ENCODE assay signal across 15 cellular contexts in genomic region chr9:122206118-122207046, GRCh38. TPM values are rescaled to one million over a fixed set of nuclear protein-coding genes. Genes with fewer than 3 reads are reported as not detected.
DNase-seq lines count a peak whose midpoint lies in the region; ATAC-seq, FAIRE-seq and TF ChIP-seq lines count a peak whose summit lies in the region.
"Had no signal": no experiment of that assay in that cellular context is flagged by ENCODE, and none has a peak within 500 bp of the region (broad histone marks: within the 10 kb centered on the region; RNA-seq: fewer than 3 reads in every experiment).

No MANE protein-coding gene starts in this region.

- no peak for ATAC-seq in activated CD8-positive, alpha-beta T cell treated with anti-CD3 and anti-CD28 coated beads for 36 hours
- ATAC-seq: body of pancreas had no signal

- no peaks in the 10 kb centered on the region for H3K4me1 Mint-ChIP-seq in activated CD8-positive, alpha-beta T cell treated with anti-CD3 and anti-CD28 coated beads for 36 hours (ENCODE audit: low read depth)

- no peak overlapping the region for H3K4me3 Mint-ChIP-seq in activated CD8-positive, alpha-beta T cell treated with anti-CD3 and anti-CD28 coated beads for 36 hours

- H3K4me3 ChIP-seq in AG10803 (ENCODE audit: low read length) (no peak overlapping the region), bronchial epithelial cell (ENCODE audit: low read depth, low read length) (no peak overlapping the region)
- H3K4me3 ChIP-seq: BLaER1, body of pancreas, stomach had no signal

- no peaks in the 10 kb centered on the region for H3K36me3 Mint-ChIP-seq in activated CD8-positive, alpha-beta T cell treated with anti-CD3 and anti-CD28 coated beads for 36 hours (ENCODE audit: low read depth)

- CTCF ChIA-PET in activated CD8-positive, alpha-beta T cell treated with anti-CD3 and anti-CD28 coated beads for 36 hours (lab: Charles Lee), result no interaction called here

- no peaks in the 10 kb centered on the region for H3K9me3 Mint-ChIP-seq in activated CD8-positive, alpha-beta T cell treated with anti-CD3 and anti-CD28 coated beads for 36 hours

- H3K27me3 ChIP-seq in bronchial epithelial cell (ENCODE audit: control insufficient read depth, insufficient read depth, low read length), result no peaks in the 10 kb centered on the region
- H3K27me3 ChIP-seq: BLaER1, body of pancreas had no signal

- H3K27ac Mint-ChIP-seq in activated CD8-positive, alpha-beta T cell treated with anti-CD3 and anti-CD28 coated beads for 36 hours, result no peak overlapping the region

- POLR2A ChIA-PET in activated CD8-positive, alpha-beta T cell treated with anti-CD3 and anti-CD28 coated beads for 36 hours (lab: Charles Lee), result interaction anchor here (1.0 to 1.2 kb wide), 2 partner anchors 16 to 37 kb away, joined by 3 read pairs; no protein-coding TSS in a partner anchor

- no peak for TF ChIP-seq CTCF in AG10803 (conservative IDR thresholded peaks at IDR 0.05; ENCODE audit: low read length)
- no peak for TF ChIP-seq CTCF in bronchial epithelial cell (IDR thresholded peaks at IDR 0.05; ENCODE audit: insufficient read depth, low read length, severe bottlenecking)
- TF ChIP-seq CTCF in activated CD8-positive, alpha-beta T cell treated with anti-CD3 and anti-CD28 coated beads for 36 hours (IDR thresholded peaks at IDR 0.05), result no peak

- H3K36me3 ChIP-seq in bronchial epithelial cell (ENCODE audit: control insufficient read depth, insufficient read depth, low read length), result no peaks in the 10 kb centered on the region
- H3K36me3 ChIP-seq: BLaER1, stomach had no signal

- peaks cover 9% of the 10 kb centered on the region for H3K27me3 Mint-ChIP-seq in activated CD8-positive, alpha-beta T cell treated with anti-CD3 and anti-CD28 coated beads for 36 hours

- FAIRE-seq in HTR-8/SVneo (lab: Jason Lieb, UNC), result no peak
- FAIRE-seq in bronchial epithelial cell (lab: Jason Lieb, UNC), result no peak
- FAIRE-seq: G401.6 had no signal

- peak; percentile 85 for DNase-seq in AG10803 (ENCODE audit: low read depth)
- DNase-seq in HTR-8/SVneo (ENCODE audit: insufficient read length, low spot score), result peak; percentile 69
- peak; percentile 39 for DNase-seq in bronchial epithelial cell (ENCODE audit: low read depth)
- peak; percentile 94 for DNase-seq in myocyte (ENCODE audit: low read depth)
- no peak for DNase-seq in activated CD8-positive, alpha-beta T cell treated with anti-CD3 and anti-CD28 coated beads for 36 hours
- DNase-seq in GM19240 (ENCODE audit: insufficient read length, low spot score), result no peak
- DNase-seq in NCI-H2107 treated with DMSO at 0.1 percent for 48 hours (lab: John Stamatoyannopoulos, UW; ENCODE audit: unreplicated experiment), result no peak
- DNase-seq in NCI-H446 treated with DMSO at 0.1 percent for 48 hours (lab: John Stamatoyannopoulos, UW), result no peak
- DNase-seq: activated T-cell treated with anti-CD3 and anti-CD28 coated beads, Interleukin-2, amount 50 U/mL, for 48 hours; body of pancreas; stimulated activated CD4-positive, alpha-beta T cell treated with anti-CD3 and anti-CD28 coated beads, Interleukin-2, amount 100 ng/mL, for 48 hours; stomach had no signal

- intact Hi-C loops in activated CD8-positive, alpha-beta T cell treated with anti-CD3 and anti-CD28 coated beads for 36 hours (cut with micrococcal nuclease), result no loop called here

RNA-seq across cellular contexts. Expression of gene LHX6, which starts 22.4 kb away (rescaled TPM):
- total RNA-seq in bronchial epithelial cell, result 0.13 and 0.26 TPM in 2 replicates
- total RNA-seq in myocyte, result 0.21 and 0.32 TPM in 2 replicates
- polyA plus RNA-seq in myocyte (2012), result 0.30 TPM
- under 1 TPM; 0.07 to 0.22 TPM for total RNA-seq in activated CD8-positive, alpha-beta T cell treated with anti-CD3 and anti-CD28 coated beads for 36 hours

RNA-seq across cellular contexts. Expression of gene MORN5, which starts 46.7 kb away (rescaled TPM):
- not detected in 2 replicates for total RNA-seq in bronchial epithelial cell
- total RNA-seq in myocyte, result not detected in 2 replicates
- polyA plus RNA-seq in myocyte (2012), result 0.33 TPM
- total RNA-seq in activated CD8-positive, alpha-beta T cell treated with anti-CD3 and anti-CD28 coated beads for 36 hours, result not detected
- total RNA-seq: body of pancreas, mesenteric fat pad had no signal

RNA-seq across cellular contexts. Expression of gene NDUFA8, which starts 46.8 kb away (rescaled TPM):
- total RNA-seq in bronchial epithelial cell (34.2 and 39.4 TPM in 2 replicates), myocyte (52.9 and 53.5 TPM in 2 replicates)
- 120 TPM for polyA plus RNA-seq in myocyte (2012)
- total RNA-seq in activated CD8-positive, alpha-beta T cell treated with anti-CD3 and anti-CD28 coated beads for 36 hours, result 10 to 100 TPM; 48.3 to 52.5 TPM

RNA-seq across cellular contexts. Expression of gene RBM18, which starts 58.3 kb away (rescaled TPM):
- 8.4 and 9.5 TPM in 2 replicates for total RNA-seq in bronchial epithelial cell
- total RNA-seq in myocyte, result 25.2 and 26.5 TPM in 2 replicates
- polyA plus RNA-seq in myocyte (2012), result 27.8 TPM
- total RNA-seq in activated CD8-positive, alpha-beta T cell treated with anti-CD3 and anti-CD28 coated beads for 36 hours, result 10 to 100 TPM; 24.3 to 28.6 TPM

RNA-seq across cellular contexts. Expression of gene MRRF, which starts 58.3 kb away (rescaled TPM):
- 30.7 and 52.7 TPM in 2 replicates for total RNA-seq in bronchial epithelial cell
- total RNA-seq in myocyte, result 36.6 and 38.1 TPM in 2 replicates
- polyA plus RNA-seq in myocyte (2012), result 22.1 TPM
- total RNA-seq in activated CD8-positive, alpha-beta T cell treated with anti-CD3 and anti-CD28 coated beads for 36 hours, result 10 to 100 TPM; 69.8 to 76.0 TPM

Comparison
In these comparisons a context has a peak if more than half of its experiments do, and no peak if none do; other contexts are left out.
1. DNase-seq: peak in AG10803 (single experiment), HTR-8/SVneo (single experiment), bronchial epithelial cell (single experiment) and myocyte (single experiment); none in activated CD8-positive, alpha-beta T cell treated with anti-CD3 and anti-CD28 coated beads for 36 hours (single experiment), GM19240 (single experiment), NCI-H2107 treated with DMSO at 0.1 percent for 48 hours (single experiment) and NCI-H446 treated with DMSO at 0.1 percent for 48 hours (single experiment).